10 cellular contexts compared by ENCODE assay signal in genomic region chr2:168552450-168552856, GRCh38.
A peak's percentile ranks its signal among the peaks of the same experiment; 100 is the strongest.
DNase-seq lines count a peak whose midpoint lies in the region; ATAC-seq and TF ChIP-seq lines count a peak whose summit lies in the region.
"Had no signal": no experiment of that assay in that cellular context is flagged by ENCODE, and none has a peak within 500 bp of the region (broad histone marks: within the 10 kb centered on the region; RNA-seq: fewer than 3 reads in every experiment).

No MANE protein-coding gene starts in this region.

- no peaks in the 10 kb centered on the region for H3K9me3 ChIP-seq in NT2/D1 (ENCODE audit: insufficient read depth, low read length)
- H3K9me3 ChIP-seq in heart right ventricle, result no peaks in the 10 kb centered on the region

- H3K36me3 ChIP-seq in NT2/D1 (ENCODE audit: insufficient read depth, insufficient read length, low read length), result no peaks in the 10 kb centered on the region
- H3K36me3 ChIP-seq in heart right ventricle, result peaks cover 0 to 7% (median 0%) of the 10 kb centered on the region in 9 donors

- H3K4me1 ChIP-seq in NT2/D1 (ENCODE audit: insufficient read depth, insufficient read length), result peaks cover 5% of the 10 kb centered on the region
- peaks cover 0 to 12% (median 0%) of the 10 kb centered on the region in 9 donors for H3K4me1 ChIP-seq in heart right ventricle

- H3K4me3 ChIP-seq in NT2/D1 (ENCODE audit: insufficient read length, low read depth) (no peak overlapping the region), heart right ventricle (no peak overlapping the region)
- H3K4me3 ChIP-seq: SK-N-MC had no signal

- in situ Hi-C loops in G401 (cut with HindIII; ENCODE audit: low sequenced_read_pairs), result no loop called here

- DNase-seq in COLO668 (lab: John Stamatoyannopoulos, UW; ENCODE audit: unreplicated experiment), result peak; percentile 76
- DNase-seq in NT2/D1 (ENCODE audit: low read depth, low spot score), result peak; percentile 71
- DNase-seq in heart right ventricle, result no peak
- no peak for DNase-seq in AG20443 (ENCODE audit: low spot score)
- DNase-seq in G401 (ENCODE audit: low spot score), result no peak
- DNase-seq in activated CD4-positive, alpha-beta T cell treated with anti-CD3 and anti-CD28 coated beads for 48 hours, result no peak

- H3K27me3 ChIP-seq in NT2/D1 (ENCODE audit: insufficient read depth, insufficient read length) (no peaks in the 10 kb centered on the region), heart right ventricle (no peaks in the 10 kb centered on the region)

- WGBS in heart right ventricle, 2 donors, result 69 to 70% methylated on average over 2 of the region's 2 CpGs

- TF ChIP-seq CTCF in heart right ventricle (IDR thresholded peaks at IDR 0.05), result no peak

- ATAC-seq in GM21360 (IDR thresholded peaks at IDR 0.05; ENCODE audit: unreplicated experiment) (peak; percentile 100), HG03457 (IDR thresholded peaks at IDR 0.05; ENCODE audit: unreplicated experiment) (peak; percentile 90), heart right ventricle (no peak)

- no peak overlapping the region for H3K27ac ChIP-seq in heart right ventricle
- H3K27ac ChIP-seq: C4-2B, SK-N-MC had no signal

- H3K9ac ChIP-seq in NT2/D1 (ENCODE audit: insufficient read length, low read depth), result no peak overlapping the region

- intact Hi-C loops in heart right ventricle (cut with DNase I), result no loop called here

Comparison
In these comparisons a context has a peak if more than half of its experiments do, and no peak if none do; other contexts are left out.
1. DNase-seq: peak in COLO668 (single experiment) and NT2/D1 (single experiment); none in heart right ventricle (0 of 2), AG20443 (single experiment), G401 (single experiment) and activated CD4-positive, alpha-beta T cell treated with anti-CD3 and anti-CD28 coated beads for 48 hours (single experiment).
2. ATAC-seq: peak in GM21360 (single experiment) and HG03457 (single experiment); none in heart right ventricle (0 of 8).